In genomic region chr15:63052961-63053698, GRCh38 we compare ENCODE assay signal across 11 cellular contexts. TPM values are rescaled to one million over a fixed set of nuclear protein-coding genes. Genes with fewer than 3 reads are reported as not detected.
A peak's percentile ranks its signal among the peaks of the same experiment; 100 is the strongest.
DNase-seq lines count a peak whose midpoint lies in the region; ATAC-seq and TF ChIP-seq lines count a peak whose summit lies in the region.
"Had no signal": no experiment of that assay in that cellular context is flagged by ENCODE, and none has a peak within 500 bp of the region (broad histone marks: within the 10 kb centered on the region; RNA-seq: fewer than 3 reads in every experiment).

No MANE protein-coding gene starts in this region.

- peak overlapping the region; percentile 10 for H3K4me3 Mint-ChIP-seq in endodermal cell
- H3K4me3 Mint-ChIP-seq: stimulated activated effector memory CD8-positive, alpha-beta T cell treated with anti-CD3 and anti-CD28 coated beads, Interleukin-12 subunit alpha, Interleukin-12 subunit beta, amount 100 ng/mL, for 72 hours had no signal

- no peak overlapping the region for H4K8ac ChIP-seq in mesenchymal stem cell (ENCODE audit: low read length)

- peak in 3 of 4 donors; percentile 72 to 93 (median 92) for TF ChIP-seq EP300 in upper lobe of left lung (IDR thresholded peaks at IDR 0.05)

- peak overlapping the region in 1 of 2 experiments; percentile 69 for H3K4ac ChIP-seq in mesenchymal stem cell (ENCODE audit: low read depth in 1 of 2, low read length in 2 of 2)

- peak overlapping the region; percentile 34 for H3K27ac ChIP-seq in endodermal cell (ENCODE audit: low read depth, low read length)
- H3K27ac ChIP-seq in mesenchymal stem cell (ENCODE audit: low read length, poor library complexity, severe bottlenecking): peak overlapping the region; percentile 93
- H3K27ac ChIP-seq in upper lobe of left lung: peak overlapping the region; percentile 86 to 95 (median 90)
- H3K27ac ChIP-seq: neutrophil had no signal

- no peak overlapping the region for H2BK15ac ChIP-seq in mesenchymal stem cell (ENCODE audit: low read depth, poor library complexity, severe bottlenecking)

- H3K9me3 ChIP-seq in endodermal cell (ENCODE audit: control insufficient read depth, low read length): no peaks in the 10 kb centered on the region
- no peaks in the 10 kb centered on the region for H3K9me3 ChIP-seq in mesenchymal stem cell (ENCODE audit: control insufficient read depth, low read length)
- no peaks in the 10 kb centered on the region for H3K9me3 ChIP-seq in upper lobe of left lung
- H3K9me3 ChIP-seq: neutrophil had no signal

- H3K4me1 ChIP-seq in endodermal cell (ENCODE audit: control insufficient read depth, insufficient read depth, low read length) (peaks cover 31% of the 10 kb centered on the region), mesenchymal stem cell (ENCODE audit: control insufficient read depth, insufficient read depth, low read depth, low read length) (peaks cover 21% of the 10 kb centered on the region), upper lobe of left lung (peaks cover 49 to 76% (median 60%) of the 10 kb centered on the region in 4 donors)

- no peaks in the 10 kb centered on the region for H3K27me3 Mint-ChIP-seq in endodermal cell (ENCODE audit: insufficient read depth)

- peak; percentile 25 for DNase-seq in NCI-H2171 (lab: John Stamatoyannopoulos, UW)
- DNase-seq in endodermal cell: peak; percentile 83
- DNase-seq in mesenchymal stem cell: peak; percentile 82
- DNase-seq in upper lobe of left lung: peak in 1 of 2 donors; percentile 51
- DNase-seq in amygdala (lab: John Stamatoyannopoulos, UW): no peak
- no peak for DNase-seq in cerebellar nuclear complex (lab: John Stamatoyannopoulos, UW)
- no peak for DNase-seq in activated CD4-positive, alpha-beta T cell treated with anti-CD3 and anti-CD28 coated beads, Interleukin-2, amount 50 U/mL, for 4 hours
- DNase-seq: NCI-H187 had no signal

- TF ChIP-seq CTCF in endodermal cell (conservative IDR thresholded peaks at IDR 0.05) (no peak), upper lobe of left lung (IDR thresholded peaks at IDR 0.05) (no peak)

- WGBS in endodermal cell (ENCODE audit: insufficient coverage in 1 of 2, insufficient read length in 1 of 2), 2 experiments: 60 to 69% methylated on average over 4 to 6 of the region's 7 CpGs
- 2% methylated on average over 5 of the region's 7 CpGs for WGBS in mesenchymal stem cell
- 40 to 62% methylated on average over 7 of the region's 7 CpGs for WGBS in upper lobe of left lung, 2 donors

- peak overlapping the region; percentile 31 for H3K4me2 ChIP-seq in mesenchymal stem cell (ENCODE audit: low read length, poor library complexity, severe bottlenecking)

- H3K14ac ChIP-seq in mesenchymal stem cell (ENCODE audit: low read length in 2 of 2): peak overlapping the region in 1 of 2 experiments; percentile 71

- no peak overlapping the region for H4K91ac ChIP-seq in mesenchymal stem cell (ENCODE audit: low read length)

- H3K4me3 ChIP-seq in endodermal cell (ENCODE audit: low read length): peak overlapping the region; percentile 35
- H3K4me3 ChIP-seq in mesenchymal stem cell (ENCODE audit: insufficient read depth in 1 of 2, low read depth in 1 of 2, low read length in 2 of 2): peak overlapping the region in 1 of 2 experiments; percentile 5
- no peak overlapping the region for H3K4me3 ChIP-seq in upper lobe of left lung

- no peak overlapping the region for H2AFZ ChIP-seq in mesenchymal stem cell (ENCODE audit: low read depth, low read length)

- no peak overlapping the region for H3K23ac ChIP-seq in mesenchymal stem cell (ENCODE audit: low read length in 2 of 2)

- H3K9ac ChIP-seq in endodermal cell (ENCODE audit: extremely low read depth, low read length, poor library complexity, severe bottlenecking) (peak overlapping the region; percentile 22), mesenchymal stem cell (ENCODE audit: low read length) (peak overlapping the region; percentile 93)

- H2BK5ac ChIP-seq in mesenchymal stem cell (ENCODE audit: low read depth, low read length, poor library complexity, severe bottlenecking): no peak overlapping the region

- peak in 1 of 4 donors; percentile 27 for TF ChIP-seq POLR2A in upper lobe of left lung (IDR thresholded peaks at IDR 0.05)

- H3K36me3 ChIP-seq in endodermal cell (ENCODE audit: control insufficient read depth, insufficient read depth, low read length) (peaks cover 71% of the 10 kb centered on the region), mesenchymal stem cell (ENCODE audit: control insufficient read depth in 1 of 2, insufficient read depth in 2 of 2, low read depth in 1 of 2, low read length in 2 of 2) (peaks cover 16 to 32% of the 10 kb centered on the region in 2 experiments), upper lobe of left lung (peaks cover 0 to 14% (median 11%) of the 10 kb centered on the region in 4 donors)

- H3K36me3 Mint-ChIP-seq in endodermal cell (ENCODE audit: low read depth): peaks cover 29% of the 10 kb centered on the region

- H3K9me3 Mint-ChIP-seq in endodermal cell: no peaks in the 10 kb centered on the region
- H3K9me3 Mint-ChIP-seq: stimulated activated effector memory CD8-positive, alpha-beta T cell treated with anti-CD3 and anti-CD28 coated beads, Interleukin-12 subunit alpha, Interleukin-12 subunit beta, amount 100 ng/mL, for 72 hours had no signal

- no peaks in the 10 kb centered on the region for H3K27me3 ChIP-seq in endodermal cell (ENCODE audit: control insufficient read depth, insufficient read depth, low read length, poor library complexity, severe bottlenecking)
- no peaks in the 10 kb centered on the region for H3K27me3 ChIP-seq in mesenchymal stem cell (ENCODE audit: control insufficient read depth in 1 of 2, insufficient read depth in 1 of 2, low read length in 2 of 2)
- H3K27me3 ChIP-seq in upper lobe of left lung: no peaks in the 10 kb centered on the region
- H3K27me3 ChIP-seq: neutrophil had no signal

- H2BK12ac ChIP-seq in mesenchymal stem cell (ENCODE audit: low read length in 2 of 2): peak overlapping the region; percentile 66 to 91

- ATAC-seq in upper lobe of left lung (ENCODE audit: low FRiP score in 2 of 2): peak in 1 of 2 donors; percentile 32
- no peak for ATAC-seq in HG02884 (IDR thresholded peaks at IDR 0.05; ENCODE audit: unreplicated experiment)
- ATAC-seq: stimulated activated effector memory CD8-positive, alpha-beta T cell treated with anti-CD3 and anti-CD28 coated beads, Interleukin-12 subunit alpha, Interleukin-12 subunit beta, amount 100 ng/mL, for 72 hours had no signal

- no peaks in the 10 kb centered on the region for H3K79me1 ChIP-seq in mesenchymal stem cell (replicated peaks; ENCODE audit: low read length, poor library complexity, severe bottlenecking)

- peaks cover 60% of the 10 kb centered on the region for H3K4me1 Mint-ChIP-seq in endodermal cell

- H2BK120ac ChIP-seq in mesenchymal stem cell (ENCODE audit: low read depth, low read length): no peak overlapping the region

- H3K27ac Mint-ChIP-seq in endodermal cell: peak overlapping the region; percentile 94

- H2AK5ac ChIP-seq in mesenchymal stem cell (ENCODE audit: low read length, severe bottlenecking): peak overlapping the region; percentile 20

- H3K18ac ChIP-seq in mesenchymal stem cell (ENCODE audit: low read depth in 1 of 2, low read length in 2 of 2): peak overlapping the region; percentile 52 to 92

RNA-seq across cellular contexts. Expression of gene TPM1, which starts 10.6 kb away (rescaled TPM):
- 100 to 1,000 TPM; 245 to 363 TPM for total RNA-seq in endodermal cell
- polyA plus RNA-seq in endodermal cell (2013, experiment 1 of 2): 264 TPM
- polyA plus RNA-seq in endodermal cell (2013, experiment 2 of 2): 314 TPM
- polyA plus RNA-seq in mesenchymal stem cell (2013, experiment 1 of 2): 825 TPM
- polyA plus RNA-seq in mesenchymal stem cell (2013, experiment 2 of 2): 826 TPM
- total RNA-seq in upper lobe of left lung: 100 to 1,000 TPM; 144 to 343 (median 254) TPM

Comparison
In these comparisons a context has a peak if more than half of its experiments do, and no peak if none do; other contexts are left out.
1. DNase-seq: peak in NCI-H2171 (single experiment), endodermal cell (single experiment) and mesenchymal stem cell (single experiment); none in amygdala (0 of 56), cerebellar nuclear complex (0 of 2) and activated CD4-positive, alpha-beta T cell treated with anti-CD3 and anti-CD28 coated beads, Interleukin-2, amount 50 U/mL, for 4 hours (0 of 2).
2. H3K27ac ChIP-seq: peak in every context shown above with its lines; median percentile 93 in mesenchymal stem cell; 90 in upper lobe of left lung; 34 in endodermal cell.